ENCODE assay signal across 8 cellular contexts in genomic region chr7:156529982-156530381, GRCh38.
"Had no signal": no experiment of that assay in that cellular context is flagged by ENCODE, and none has a peak within 500 bp of the region (broad histone marks: within the 10 kb centered on the region; RNA-seq: fewer than 3 reads in every experiment).

No MANE protein-coding gene starts in this region.

- H3K27ac Mint-ChIP-seq: HFFc6 had no signal

- H3K9me3 ChIP-seq: HAP-1 had no signal

- ATAC-seq: HCT116 had no signal

- FAIRE-seq: H1, H54 had no signal

- H3K27ac ChIP-seq: HL-60 had no signal

- H3K4me3 ChIP-seq: HAP-1 had no signal

- H3K36me3 ChIP-seq: HAP-1 had no signal

- H3K4me1 ChIP-seq: HAP-1 had no signal

- DNase-seq: HFFc6, IMR-90, KBM-7 had no signal

- H3K4me3 Mint-ChIP-seq: HFFc6 had no signal
